ENCODE assay signal across 19 cellular contexts in the genomic region with DNA sequence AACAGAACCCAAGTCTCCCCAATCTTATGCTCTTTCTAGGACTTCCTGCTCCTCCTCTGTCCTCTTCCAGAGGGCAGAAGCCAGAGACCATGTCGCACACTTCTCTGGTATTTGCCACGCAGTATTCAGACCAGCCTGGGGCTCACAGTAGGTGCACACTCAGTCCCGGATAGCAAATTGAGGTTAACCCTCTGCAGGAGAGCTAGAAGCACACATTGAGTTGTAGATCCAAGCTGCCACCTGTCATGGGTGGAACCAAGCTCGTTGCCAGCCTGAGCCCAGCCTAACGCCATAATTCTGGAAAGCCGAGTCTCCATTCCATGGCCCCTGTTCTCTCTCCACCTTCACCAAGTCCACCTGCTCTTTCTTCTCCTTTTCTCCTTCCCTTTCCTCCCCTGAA.
DNase-seq lines count a peak whose midpoint lies in the region; ATAC-seq and TF ChIP-seq lines count a peak whose summit lies in the region.
"Had no signal": no experiment of that assay in that cellular context is flagged by ENCODE, and none has a peak within 500 bp of the region (broad histone marks: within the 10 kb centered on the region; RNA-seq: fewer than 3 reads in every experiment).

No MANE protein-coding gene starts in this region.

- H3K27ac ChIP-seq in vagina = no peak overlapping the region
- H3K27ac ChIP-seq: BLaER1 had no signal

- TF ChIP-seq CTCF in mucosa of descending colon (IDR thresholded peaks at IDR 0.05) (no peak), vagina (IDR thresholded peaks at IDR 0.05) (no peak)

- H3K4me1 ChIP-seq in mucosa of descending colon (ENCODE audit: low read depth) (no peaks in the 10 kb centered on the region), vagina (peaks cover 14% of the 10 kb centered on the region)
- H3K4me1 ChIP-seq: BLaER1 had no signal

- peak; percentile 10 for DNase-seq in activated effector memory CD4-positive, alpha-beta T cell treated with anti-CD3 and anti-CD28 coated beads, Interleukin-2, amount 50 U/mL, for 16 hours
- DNase-seq in activated effector memory CD4-positive, alpha-beta T cell treated with Interleukin-2 at 50 U/mL for 16 hours = no peak
- DNase-seq in cerebellar cortex (ENCODE audit: low spot score) (peak; percentile 56), mucosa of descending colon (no peak), DMS153 treated with DMSO at 0.1 percent for 48 hours (lab: John Stamatoyannopoulos, UW; ENCODE audit: unreplicated experiment) (no peak), vagina (ENCODE audit: extremely low spot score in 2 of 2) (no peak)
- DNase-seq: 8988T; ACHN; BE2C; CD4-positive, alpha-beta memory T cell; CD4-positive, CD25-positive, alpha-beta regulatory T cell; CD8-positive, alpha-beta memory T cell; COR-L47; DMS 273 treated with DMSO at 0.1 percent for 48 hours; DMS153; DMS79 treated with DMSO at 0.1 percent for 48 hours; GDM1 had no signal

- H3K27me3 ChIP-seq in vagina = no peaks in the 10 kb centered on the region
- H3K27me3 ChIP-seq: BE2C, BLaER1 had no signal

- TF ChIP-seq POLR2A in vagina (IDR thresholded peaks at IDR 0.05) = no peak

- peak; percentile 32 for ATAC-seq in mucosa of descending colon
- ATAC-seq: GM12878 had no signal

- H3K9me3 ChIP-seq in mucosa of descending colon (no peaks in the 10 kb centered on the region), vagina (no peaks in the 10 kb centered on the region)
- H3K9me3 ChIP-seq: BE2C, BLaER1 had no signal

- no peaks in the 10 kb centered on the region for H3K36me3 ChIP-seq in mucosa of descending colon (ENCODE audit: low read depth)
- H3K36me3 ChIP-seq in vagina = no peaks in the 10 kb centered on the region
- H3K36me3 ChIP-seq: BE2C, BLaER1 had no signal

- H3K4me3 ChIP-seq in mucosa of descending colon = no peak overlapping the region
- H3K4me3 ChIP-seq in vagina = no peak overlapping the region
- H3K4me3 ChIP-seq: BLaER1, GM12878 had no signal

- intact Hi-C loops in mucosa of descending colon (cut with DNase I, micrococcal nuclease) = no loop called here
- intact Hi-C loops in vagina (cut with DNase I) = no loop called here

Comparison
In these comparisons a context has a peak if more than half of its experiments do, and no peak if none do; other contexts are left out.
1. DNase-seq: peak in activated effector memory CD4-positive, alpha-beta T cell treated with anti-CD3 and anti-CD28 coated beads, Interleukin-2, amount 50 U/mL, for 16 hours (single experiment) and cerebellar cortex (single experiment); none in activated effector memory CD4-positive, alpha-beta T cell treated with Interleukin-2 at 50 U/mL for 16 hours (single experiment), mucosa of descending colon (0 of 3), DMS153 treated with DMSO at 0.1 percent for 48 hours (single experiment) and vagina (0 of 2).